Comparison of ENCODE assay signal across 10 cellular contexts in the genomic region with DNA sequence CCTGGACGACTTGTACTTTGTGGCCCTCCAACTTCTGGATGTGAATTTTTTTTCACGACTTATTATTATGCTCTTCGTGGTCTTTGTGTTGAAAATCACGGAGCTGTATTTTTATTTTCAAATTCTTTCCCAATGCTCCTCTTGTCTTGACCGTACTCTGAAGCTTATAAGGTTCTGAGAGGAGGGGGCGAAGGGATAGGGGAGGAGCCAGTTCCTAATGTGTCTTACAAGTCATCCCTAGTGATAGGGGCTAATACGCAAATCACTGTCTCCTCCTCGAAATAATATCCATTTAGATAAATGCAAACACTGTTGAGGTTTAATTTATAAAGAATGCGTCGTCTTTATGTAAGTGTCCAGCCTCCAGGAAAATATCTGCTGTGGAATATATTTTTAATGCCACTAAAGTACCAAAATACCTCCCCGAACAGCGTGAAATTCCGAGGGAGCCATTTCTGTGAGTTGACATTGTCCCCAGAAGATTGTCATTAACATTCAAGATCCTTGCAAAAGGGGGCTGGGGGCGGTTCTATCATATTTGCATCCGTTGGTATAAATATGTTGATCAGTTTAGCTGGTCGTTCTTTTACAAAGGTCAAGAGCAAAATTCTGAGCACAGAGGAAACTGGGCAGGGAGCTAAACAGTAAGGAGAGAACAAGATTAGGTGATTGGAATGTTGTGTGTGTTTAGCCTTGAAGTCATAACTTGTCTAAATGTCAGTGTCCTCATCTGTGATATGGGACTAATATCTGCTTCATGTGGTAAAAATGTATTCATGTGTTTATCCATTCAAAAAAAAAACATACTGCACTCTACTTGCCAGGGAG. TPM values are rescaled to one million over a fixed set of nuclear protein-coding genes. Genes with fewer than 3 reads are reported as not detected.
DNase-seq lines count a peak whose midpoint lies in the region; ATAC-seq and TF ChIP-seq lines count a peak whose summit lies in the region.
"Had no signal": no experiment of that assay in that cellular context is flagged by ENCODE, and none has a peak within 500 bp of the region (broad histone marks: within the 10 kb centered on the region; RNA-seq: fewer than 3 reads in every experiment).

No MANE protein-coding gene starts in this region.

- H3K79me2 ChIP-seq in Karpas-422 (ENCODE audit: low read length): no peaks in the 10 kb centered on the region

- H3K27me3 ChIP-seq in BE2C (peaks cover 69% of the 10 kb centered on the region), Karpas-422 (ENCODE audit: low read length) (no peaks in the 10 kb centered on the region)

- no peaks in the 10 kb centered on the region for H3K36me3 ChIP-seq in BE2C
- H3K36me3 ChIP-seq in Karpas-422 (ENCODE audit: insufficient read depth, low read length): no peaks in the 10 kb centered on the region

- H2AFZ ChIP-seq in Karpas-422 (ENCODE audit: low read length): no peak overlapping the region

- H3K4me1 Mint-ChIP-seq in neural crest cell: peaks cover 39% of the 10 kb centered on the region

- H3K4me2 ChIP-seq in Karpas-422 (ENCODE audit: low read depth, low read length, poor library complexity, severe bottlenecking): no peak overlapping the region

- H3K4me3 ChIP-seq in BE2C (ENCODE audit: low read depth, low read length) (peak overlapping the region; percentile 55), epithelial cell of proximal tubule (ENCODE audit: low read depth, low read length) (peak overlapping the region; percentile 75), Karpas-422 (ENCODE audit: low read length) (no peak overlapping the region)

- TF ChIP-seq CTCF in BE2C (IDR thresholded peaks at IDR 0.05; ENCODE audit: low read depth, low read length): no peak
- no peak for TF ChIP-seq CTCF in epithelial cell of proximal tubule (conservative IDR thresholded peaks at IDR 0.05; ENCODE audit: low read depth, low read length)
- no peak for TF ChIP-seq CTCF in neural crest cell (conservative IDR thresholded peaks at IDR 0.05)

- no peaks in the 10 kb centered on the region for H3K9me2 ChIP-seq in Karpas-422 (replicated peaks; ENCODE audit: insufficient read depth, low read length)

- DNase-seq in BE2C (no peak), NCI-H526 treated with DMSO at 0.1 percent for 48 hours (lab: John Stamatoyannopoulos, UW) (peak; percentile 10), epithelial cell of proximal tubule (ENCODE audit: low read depth) (no peak), neural crest cell (ENCODE audit: low read depth, low spot score) (no peak), Karpas-422 (no peak), OCI-M2 (lab: John Stamatoyannopoulos, UW; ENCODE audit: unreplicated experiment) (no peak)
- no peak for DNase-seq in stimulated activated CD4-positive, alpha-beta T cell treated with anti-CD3 and anti-CD28 coated beads, Interleukin-15, amount 100 ng/mL, for 24 hours
- DNase-seq: activated B cell treated with CpG ODN at 0.5 μM for 24 hours had no signal

- no peaks in the 10 kb centered on the region for H4K20me1 ChIP-seq in Karpas-422 (ENCODE audit: insufficient read depth, low read depth, low read length)

- H3K27me3 Mint-ChIP-seq in neural crest cell (ENCODE audit: low read depth): peaks cover 29% of the 10 kb centered on the region

- no peak overlapping the region for H3K9ac ChIP-seq in Karpas-422 (ENCODE audit: low read length)

- H3K9me3 Mint-ChIP-seq in neural crest cell: no peaks in the 10 kb centered on the region
- H3K9me3 Mint-ChIP-seq: activated B cell treated with CpG ODN at 0.5 μM for 24 hours had no signal

- ATAC-seq in HG03520 (IDR thresholded peaks at IDR 0.05; ENCODE audit: unreplicated experiment): no peak

- H3K4me1 ChIP-seq in BE2C (no peaks in the 10 kb centered on the region), Karpas-422 (ENCODE audit: low read length) (no peaks in the 10 kb centered on the region)

- no peaks in the 10 kb centered on the region for H3K36me3 Mint-ChIP-seq in neural crest cell (ENCODE audit: low read depth)

- H3K4me3 Mint-ChIP-seq in neural crest cell: peak overlapping the region; percentile 96
- H3K4me3 Mint-ChIP-seq: activated B cell treated with CpG ODN at 0.5 μM for 24 hours had no signal

- no peaks in the 10 kb centered on the region for H3K9me3 ChIP-seq in BE2C
- H3K9me3 ChIP-seq in Karpas-422 (ENCODE audit: low read length): no peaks in the 10 kb centered on the region

- no peak overlapping the region for H3K27ac ChIP-seq in Karpas-422 (ENCODE audit: low read length)
- H3K27ac ChIP-seq: HL-60 had no signal

- peak overlapping the region; percentile 85 for H3K27ac Mint-ChIP-seq in neural crest cell (ENCODE audit: unreplicated experiment)
- H3K27ac Mint-ChIP-seq: activated B cell treated with CpG ODN at 0.5 μM for 24 hours had no signal

RNA-seq across cellular contexts. Expression of gene FAT1, which starts 3.7 kb away (rescaled TPM):
- 0.45 TPM for polyA plus RNA-seq in BE2C (2012; ENCODE audit: insufficient read depth, insufficient read length, low read depth)
- total RNA-seq in epithelial cell of proximal tubule (109 and 178 TPM in 2 replicates), neural crest cell (127 and 130 TPM in 2 replicates)
- total RNA-seq in Karpas-422 (2014; rRNA removed; shearing (Covaris generic); ENCODE audit: low replicate concordance): 0.15 TPM in 1 of 2 replicates, not detected in the other
- total RNA-seq: activated B cell treated with CpG ODN at 0.5 μM for 24 hours had no signal

Comparison
In these comparisons a context has a peak if more than half of its experiments do, and no peak if none do; other contexts are left out.
1. RNA of gene FAT1, which starts 3.7 kb away (total RNA-seq): 109 to 178 TPM in epithelial cell of proximal tubule and 127 to 130 TPM in neural crest cell; 0.15 TPM in Karpas-422; every median in the first group is over 10 times any median in the second.